Comparison of ENCODE assay signal across 25 cellular contexts in the genomic region with DNA sequence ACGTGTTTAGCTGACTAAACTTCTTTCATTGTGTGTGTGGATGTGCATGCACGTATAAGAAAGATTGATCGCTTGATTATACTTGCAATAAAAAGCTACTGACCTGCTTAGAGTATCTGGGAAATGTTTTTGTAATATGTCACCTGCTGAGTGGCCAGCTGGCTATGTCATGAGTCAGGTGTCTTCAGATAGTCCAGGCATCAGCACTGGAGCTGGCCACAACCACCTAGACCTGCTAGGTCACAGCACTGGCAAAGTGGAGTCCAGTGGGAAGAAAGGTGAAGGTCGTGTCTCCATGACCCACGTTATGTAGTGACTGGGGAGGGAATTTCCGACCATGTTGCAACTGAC.
DNase-seq lines count a peak whose midpoint lies in the region; ATAC-seq and TF ChIP-seq lines count a peak whose summit lies in the region.
"Had no signal": no experiment of that assay in that cellular context is flagged by ENCODE, and none has a peak within 500 bp of the region (broad histone marks: within the 10 kb centered on the region; RNA-seq: fewer than 3 reads in every experiment).

No MANE protein-coding gene starts in this region.

- H3K14ac ChIP-seq in trophoblast cell (ENCODE audit: low read length), result no peak overlapping the region

- no peak overlapping the region for H3K4me2 ChIP-seq in trophoblast cell (ENCODE audit: low read length)
- H3K4me2 ChIP-seq: hepatocyte had no signal

- H3K27me3 ChIP-seq in esophagus muscularis mucosa (no peaks in the 10 kb centered on the region), trophoblast cell (ENCODE audit: insufficient read depth, low read length) (no peaks in the 10 kb centered on the region), aorta (ENCODE audit: control insufficient read depth in 1 of 2, insufficient read depth in 2 of 2, low read length in 1 of 2) (no peaks in the 10 kb centered on the region)
- H3K27me3 ChIP-seq: body of pancreas, hepatocyte, ovary, testis had no signal

- no peak overlapping the region for H3K9ac ChIP-seq in trophoblast cell (ENCODE audit: low read length)

- H3K79me1 ChIP-seq in trophoblast cell (ENCODE audit: low read length), result peaks cover 10% of the 10 kb centered on the region

- H2BK5ac ChIP-seq in trophoblast cell (ENCODE audit: low read depth, low read length, poor library complexity), result no peak overlapping the region

- H3K27ac ChIP-seq in esophagus muscularis mucosa (replicated peaks in 1 of 4), result peak overlapping the region; percentile 41 to 73 (median 60)
- H3K27ac ChIP-seq in trophoblast cell (ENCODE audit: low read depth, low read length), result no peak overlapping the region
- no peak overlapping the region for H3K27ac ChIP-seq in aorta (ENCODE audit: low read depth in 1 of 2, low read length in 2 of 2)
- H3K27ac ChIP-seq: body of pancreas, hepatocyte, ovary, RWPE1, testis had no signal

- no peaks in the 10 kb centered on the region for H3K79me2 ChIP-seq in trophoblast cell (ENCODE audit: control insufficient read depth, insufficient read depth, low read length, poor library complexity)
- H3K79me2 ChIP-seq: hepatocyte had no signal

- no peak overlapping the region for H3K18ac ChIP-seq in trophoblast cell (ENCODE audit: low read length)

- no peak overlapping the region for H3K23ac ChIP-seq in trophoblast cell (ENCODE audit: low read length)

- DNase-seq in ELR (ENCODE audit: low read depth) (peak; percentile 39), NCI-H1417 (lab: John Stamatoyannopoulos, UW) (peak in 2 of 3 experiments; percentile 89 to 96), esophagus muscularis mucosa (ENCODE audit: extremely low spot score) (no peak), trophoblast cell (peak; percentile 77 to 84), NCI-H82 treated with DMSO at 0.1 percent for 48 hours (lab: John Stamatoyannopoulos, UW; ENCODE audit: unreplicated experiment) (no peak), aorta (no peak), DMS114 treated with DMSO at 0.1 percent for 48 hours (lab: John Stamatoyannopoulos, UW; ENCODE audit: unreplicated experiment) (no peak)
- DNase-seq: activated CD8-positive, alpha-beta memory T cell treated with anti-CD3 and anti-CD28 coated beads for 24 hours; activated naive CD8-positive, alpha-beta T cell treated with anti-CD3 and anti-CD28 coated beads for 36 hours; activated T-cell treated with anti-CD3 and anti-CD28 coated beads, Interleukin-2, amount 50 U/mL, for 48 hours; GDM1; GOT3; mesenchymal stem cell; naive thymus-derived CD4-positive, alpha-beta T cell; NCI-H2107; NCI-H510A; ovary; stimulated activated CD4-positive, alpha-beta T cell treated with anti-CD3 and anti-CD28 coated beads, Interleukin-1b, Interleukin-23, amount 100 ng/mL, for 48 hours; testis had no signal

- peaks cover 11 to 66% (median 60%) of the 10 kb centered on the region in 4 donors for H3K4me1 ChIP-seq in esophagus muscularis mucosa
- peaks cover 3 to 14% of the 10 kb centered on the region in 2 experiments for H3K4me1 ChIP-seq in trophoblast cell (ENCODE audit: control insufficient read depth in 1 of 2, insufficient read depth in 2 of 2, low read length in 2 of 2)
- H3K4me1 ChIP-seq in aorta (ENCODE audit: control insufficient read depth in 1 of 2, insufficient read depth in 2 of 2, low read length in 2 of 2), result peaks cover 2 to 7% of the 10 kb centered on the region in 2 donors
- H3K4me1 ChIP-seq: body of pancreas, testis had no signal

- ATAC-seq in aorta (ENCODE audit: low FRiP score), result no peak
- ATAC-seq in GM19035 (IDR thresholded peaks at IDR 0.05; ENCODE audit: unreplicated experiment), result no peak
- ATAC-seq: activated CD4-positive, CD25-positive, alpha-beta regulatory T cell treated with anti-CD3 and anti-CD28 coated beads, Interleukin-2, amount 50 U/mL, for 24 hours; body of pancreas; naive thymus-derived CD4-positive, alpha-beta T cell; stimulated activated memory B cell treated with anti-CD40 and anti-IgM and Interleukin-4, amounts not matched to agents 10 μg/mL and 1 μg/mL and 100 μg/mL, for 72 hours had no signal

- TF ChIP-seq POLR2A in esophagus muscularis mucosa (IDR thresholded peaks at IDR 0.05; ENCODE audit: low read depth), result no peak

- no peak overlapping the region for H2BK12ac ChIP-seq in trophoblast cell (ENCODE audit: low read length)

- no peak for TF ChIP-seq EP300 in esophagus muscularis mucosa (IDR thresholded peaks at IDR 0.05)

- no peak overlapping the region for H3K4me3 ChIP-seq in esophagus muscularis mucosa
- H3K4me3 ChIP-seq in trophoblast cell (ENCODE audit: low read depth, low read length), result no peak overlapping the region
- H3K4me3 ChIP-seq in aorta (ENCODE audit: low read length in 2 of 2), result no peak overlapping the region
- H3K4me3 ChIP-seq: body of pancreas, hepatocyte, ovary, testis had no signal

- no peak overlapping the region for H4K12ac ChIP-seq in trophoblast cell (ENCODE audit: low read depth, low read length)

- 52% methylated on average over 6 of the region's 6 CpGs for WGBS in esophagus muscularis mucosa
- WGBS in trophoblast cell (ENCODE audit: extremely low coverage, insufficient coverage, insufficient read length), result no CpG with 5 or more reads among the region's 6 CpGs
- WGBS in aorta, 2 donors, result 86% methylated on average over 6 of the region's 6 CpGs

- TF ChIP-seq CTCF in esophagus muscularis mucosa (IDR thresholded peaks at IDR 0.05), result no peak

- H3K9me3 ChIP-seq in esophagus muscularis mucosa (no peaks in the 10 kb centered on the region), trophoblast cell (ENCODE audit: insufficient read depth, low read depth, low read length) (no peaks in the 10 kb centered on the region), aorta (ENCODE audit: control insufficient read depth, low read length) (no peaks in the 10 kb centered on the region)
- H3K9me3 ChIP-seq: body of pancreas, ovary, testis had no signal

- intact Hi-C loops in esophagus muscularis mucosa (cut with DNase I) (no loop called here), aorta (cut with DNase I) (no loop called here)

- no peak overlapping the region for H3K4ac ChIP-seq in trophoblast cell (ENCODE audit: low read depth, low read length)

- H4K91ac ChIP-seq in trophoblast cell (ENCODE audit: low read depth, low read length), result no peak overlapping the region

- H2BK120ac ChIP-seq in trophoblast cell (ENCODE audit: insufficient read depth, low read length, poor library complexity), result no peak overlapping the region

- H3K36me3 ChIP-seq in esophagus muscularis mucosa (no peaks in the 10 kb centered on the region), trophoblast cell (ENCODE audit: control insufficient read depth in 1 of 2, insufficient read depth in 2 of 2, low read length in 2 of 2) (peaks cover 6 to 27% of the 10 kb centered on the region in 2 experiments), aorta (ENCODE audit: control insufficient read depth in 1 of 2, insufficient read depth in 2 of 2, low read length in 1 of 2) (no peaks in the 10 kb centered on the region)
- H3K36me3 ChIP-seq: ovary had no signal

- no peak overlapping the region for H2AK5ac ChIP-seq in trophoblast cell (ENCODE audit: low read length)

- no peak overlapping the region for H2AFZ ChIP-seq in trophoblast cell (ENCODE audit: insufficient read depth, low read length, poor library complexity)
- H2AFZ ChIP-seq: hepatocyte had no signal

- no peak overlapping the region for H4K8ac ChIP-seq in trophoblast cell (ENCODE audit: low read depth, low read length)

Comparison
In these comparisons a context has a peak if more than half of its experiments do, and no peak if none do; other contexts are left out.
1. DNase-seq: peak in ELR (single experiment), NCI-H1417 (2 of 3) and trophoblast cell (2 of 2); none in esophagus muscularis mucosa (single experiment), NCI-H82 treated with DMSO at 0.1 percent for 48 hours (single experiment), aorta (0 of 2) and DMS114 treated with DMSO at 0.1 percent for 48 hours (single experiment).
2. H3K27ac ChIP-seq: peak in esophagus muscularis mucosa (4 of 4); none in trophoblast cell (single experiment) and aorta (0 of 2).